25 cellular contexts compared by ENCODE assay signal in the genomic region with DNA sequence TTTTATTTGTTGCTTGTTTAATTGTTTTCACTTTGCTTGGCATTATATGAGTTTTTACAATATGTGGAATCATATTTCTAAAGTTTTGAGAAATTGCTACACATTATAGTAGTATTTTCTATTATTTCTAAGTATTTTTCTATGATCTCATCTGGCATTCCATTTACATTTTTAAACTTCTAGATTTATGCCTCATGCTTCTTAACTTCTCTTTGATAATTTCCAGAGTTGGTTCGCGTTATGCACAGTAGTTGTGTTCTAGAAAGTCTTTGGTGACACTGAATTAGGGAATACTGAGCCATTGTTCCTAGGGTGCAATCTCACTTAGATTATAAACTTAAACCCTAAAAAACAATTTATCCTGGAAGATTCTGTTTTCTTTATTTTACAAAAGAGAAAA.
"Had no signal": no experiment of that assay in that cellular context is flagged by ENCODE, and none has a peak within 500 bp of the region (broad histone marks: within the 10 kb centered on the region; RNA-seq: fewer than 3 reads in every experiment).

No MANE protein-coding gene starts in this region.

- H3K9me3 ChIP-seq: ascending aorta, body of pancreas, Peyer's patch had no signal

- ATAC-seq: activated CD4-positive, alpha-beta T cell treated with anti-CD3 and anti-CD28 coated beads for 36 hours; activated T-cell treated with anti-CD3 and anti-CD28 coated beads, Interleukin-2, amount 50 U/mL, for 72 hours; body of pancreas had no signal

- H3K9me3 Mint-ChIP-seq: activated T-helper 2 cell treated with anti-CD3 and anti-CD28 coated beads, Interferon-gamma antibody, Interleukin-2, Interleukin-4, amounts not matched to agents 10 μg/mL and 5 μg/mL and 100 μg/mL, durations not matched to agents 14 hours and 24 hours and 36 hours had no signal

- H3K4me3 ChIP-seq: ascending aorta, body of pancreas, Peyer's patch had no signal

- H3K4me3 Mint-ChIP-seq: activated CD4-positive, alpha-beta memory T cell treated with anti-CD3 and anti-CD28 coated beads, Interleukin-2, amount 10 ng/mL, durations not matched to agents 7 days and 5 days; activated CD4-positive, alpha-beta T cell treated with anti-CD3 and anti-CD28 coated beads for 36 hours; activated T-cell treated with anti-CD3 and anti-CD28 coated beads, Interleukin-2, amount 50 U/mL, for 72 hours had no signal

- DNase-seq: activated CD4-positive, alpha-beta memory T cell treated with anti-CD3 and anti-CD28 coated beads, Interleukin-2, amount 10 ng/mL, durations not matched to agents 7 days and 5 days; activated CD4-positive, alpha-beta T cell treated with anti-CD3 and anti-CD28 coated beads for 36 hours; activated CD4-positive, alpha-beta T cell treated with anti-CD3 and anti-CD28 coated beads, Interleukin-2, amount 50 U/mL, for 1 hour; activated CD4-positive, CD25-positive, alpha-beta regulatory T cell; activated gamma-delta T cell treated with Interleukin-2 at 50 U/mL for 16 hours; activated naive CD4-positive, alpha-beta T cell treated with anti-CD3 and anti-CD28 coated beads, Interleukin-2, amount 50 U/mL, for 16 hours; activated T-cell treated with anti-CD3 and anti-CD28 coated beads for 4 hours; activated T-cell treated with anti-CD3 and anti-CD28 coated beads, Interleukin-2, amount 50 U/mL, for 72 hours; amniotic stem cell; body of pancreas; central memory CD4-positive, alpha-beta T cell; Karpas-422; MM.1S; NCI-H1105; NCI-H1436; NCI-H1694 treated with DMSO at 0.1 percent for 48 hours; NCI-H2029 treated with DMSO at 0.1 percent for 48 hours; NCI-H510A treated with DMSO at 0.1 percent for 48 hours; NCI-H69; Peyer's patch; SHP77 treated with DMSO at 0.1 percent for 48 hours; T-helper 1 cell had no signal

- H3K27me3 Mint-ChIP-seq: activated CD4-positive, alpha-beta memory T cell treated with anti-CD3 and anti-CD28 coated beads, Interleukin-2, amount 10 ng/mL, durations not matched to agents 7 days and 5 days; activated CD4-positive, alpha-beta T cell treated with anti-CD3 and anti-CD28 coated beads for 36 hours had no signal

- H3K36me3 ChIP-seq: ascending aorta, Peyer's patch had no signal

- H3K27ac ChIP-seq: ascending aorta, body of pancreas, Peyer's patch, VCaP had no signal

- H3K27me3 ChIP-seq: ascending aorta, body of pancreas, Peyer's patch had no signal

- H3K4me1 Mint-ChIP-seq: activated CD4-positive, alpha-beta memory T cell treated with anti-CD3 and anti-CD28 coated beads, Interleukin-2, amount 10 ng/mL, durations not matched to agents 7 days and 5 days; activated CD4-positive, alpha-beta T cell treated with anti-CD3 and anti-CD28 coated beads for 36 hours had no signal

- H3K4me1 ChIP-seq: ascending aorta, body of pancreas, Peyer's patch had no signal

- H3K27ac Mint-ChIP-seq: activated CD4-positive, alpha-beta memory T cell treated with anti-CD3 and anti-CD28 coated beads, Interleukin-2, amount 10 ng/mL, durations not matched to agents 7 days and 5 days; activated CD4-positive, alpha-beta T cell treated with anti-CD3 and anti-CD28 coated beads for 36 hours; activated T-cell treated with anti-CD3 and anti-CD28 coated beads, Interleukin-2, amount 50 U/mL, for 72 hours; activated T-helper 2 cell treated with anti-CD3 and anti-CD28 coated beads, Interferon-gamma antibody, Interleukin-2, Interleukin-4, amounts not matched to agents 10 μg/mL and 5 μg/mL and 100 μg/mL, durations not matched to agents 14 hours and 24 hours and 36 hours had no signal
